ENCODE assay signal across 17 cellular contexts in the genomic region with DNA sequence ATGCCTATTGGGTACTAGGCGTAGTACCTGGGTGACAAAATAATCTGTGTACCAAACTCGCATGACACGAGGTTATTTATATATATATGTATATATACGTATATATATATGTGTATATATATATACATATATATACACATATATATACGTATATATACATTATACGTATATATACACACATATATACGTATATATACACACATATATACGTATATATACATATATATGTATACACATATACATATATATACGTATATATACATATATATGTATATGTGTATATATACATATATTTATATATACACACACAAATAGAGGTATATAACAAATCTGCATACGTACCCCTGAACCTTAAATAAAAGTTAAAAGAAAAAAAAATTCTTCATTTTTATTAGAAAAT.
DNase-seq lines count a peak whose midpoint lies in the region; ATAC-seq and FAIRE-seq lines count a peak whose summit lies in the region.
"Had no signal": no experiment of that assay in that cellular context is flagged by ENCODE, and none has a peak within 500 bp of the region (broad histone marks: within the 10 kb centered on the region; RNA-seq: fewer than 3 reads in every experiment).

No MANE protein-coding gene starts in this region.

- no peak for ATAC-seq in activated naive CD8-positive, alpha-beta T cell treated with anti-CD3 and anti-CD28 coated beads, Interleukin-2, amount 50 U/mL, for 24 hours
- no peak for ATAC-seq in activated naive CD4-positive, alpha-beta T cell treated with anti-CD3 and anti-CD28 coated beads, Interleukin-2, amount 50 U/mL, for 72 hours
- ATAC-seq: GM23338, HCT116 had no signal

- no peaks in the 10 kb centered on the region for H3K9me3 ChIP-seq in small intestine (ENCODE audit: control insufficient read depth, low read depth)

- H3K27ac Mint-ChIP-seq in activated naive CD4-positive, alpha-beta T cell treated with anti-CD3 and anti-CD28 coated beads for 36 hours, result no peak overlapping the region
- H3K27ac Mint-ChIP-seq in activated naive CD8-positive, alpha-beta T cell treated with anti-CD3 and anti-CD28 coated beads, Interleukin-2, amount 50 U/mL, for 24 hours, result no peak overlapping the region
- H3K27ac Mint-ChIP-seq in activated naive CD4-positive, alpha-beta T cell treated with anti-CD3 and anti-CD28 coated beads, Interleukin-2, amount 50 U/mL, for 72 hours, result no peak overlapping the region
- H3K27ac Mint-ChIP-seq: CD4-positive, alpha-beta memory T cell; GM23338; H9 had no signal

- no peak overlapping the region for H3K4me3 ChIP-seq in small intestine (ENCODE audit: low read depth in 1 of 2, low read length in 2 of 2)
- H3K4me3 ChIP-seq: GM23338 had no signal

- intact Hi-C loops in activated naive CD4-positive, alpha-beta T cell treated with anti-CD3 and anti-CD28 coated beads for 36 hours (cut with micrococcal nuclease), result no loop called here

- no peaks in the 10 kb centered on the region for H3K27me3 ChIP-seq in small intestine (ENCODE audit: control insufficient read depth in 2 of 2, insufficient read depth in 2 of 2, low read length in 2 of 2)

- 85 to 94% (median 93%) methylated on average over 10 of the region's 10 CpGs for WGBS in small intestine, 3 donors

- DNase-seq in small intestine, result no peak
- DNase-seq in activated naive CD4-positive, alpha-beta T cell treated with anti-CD3 and anti-CD28 coated beads for 36 hours, result no peak
- no peak for DNase-seq in activated naive CD8-positive, alpha-beta T cell treated with anti-CD3 and anti-CD28 coated beads, Interleukin-2, amount 50 U/mL, for 24 hours
- DNase-seq in activated naive CD4-positive, alpha-beta T cell treated with anti-CD3 and anti-CD28 coated beads, Interleukin-2, amount 50 U/mL, for 72 hours (ENCODE audit: low spot score in 2 of 2), result no peak
- DNase-seq: C1 segment of cervical spinal cord; Calu3; CD4-positive, alpha-beta memory T cell; COR-L47; DMS53; DMS79 treated with DMSO at 0.1 percent for 48 hours; H9 had no signal

- FAIRE-seq in TTC549 (lab: Jason Lieb, UNC) (peak; percentile 73), endometrium (lab: Jason Lieb, UNC) (peak; percentile 83), small intestine (lab: Jason Lieb, UNC) (peak; percentile 47)
- FAIRE-seq: GM12892, GM19239 had no signal

- peaks cover 0 to 2% of the 10 kb centered on the region in 2 donors for H3K36me3 ChIP-seq in small intestine (ENCODE audit: control insufficient read depth in 2 of 2, insufficient read depth in 2 of 2, low read length in 2 of 2)

- H3K4me1 Mint-ChIP-seq in activated naive CD4-positive, alpha-beta T cell treated with anti-CD3 and anti-CD28 coated beads for 36 hours (ENCODE audit: low read depth), result peaks cover 13% of the 10 kb centered on the region
- peaks cover 19% of the 10 kb centered on the region for H3K4me1 Mint-ChIP-seq in activated naive CD8-positive, alpha-beta T cell treated with anti-CD3 and anti-CD28 coated beads, Interleukin-2, amount 50 U/mL, for 24 hours

- H3K27me3 Mint-ChIP-seq in activated naive CD4-positive, alpha-beta T cell treated with anti-CD3 and anti-CD28 coated beads for 36 hours (ENCODE audit: low read depth), result no peaks in the 10 kb centered on the region
- no peaks in the 10 kb centered on the region for H3K27me3 Mint-ChIP-seq in activated naive CD8-positive, alpha-beta T cell treated with anti-CD3 and anti-CD28 coated beads, Interleukin-2, amount 50 U/mL, for 24 hours
- H3K27me3 Mint-ChIP-seq: CD4-positive, alpha-beta memory T cell had no signal

- H3K36me3 Mint-ChIP-seq in activated naive CD4-positive, alpha-beta T cell treated with anti-CD3 and anti-CD28 coated beads for 36 hours (ENCODE audit: low read depth), result no peaks in the 10 kb centered on the region
- H3K36me3 Mint-ChIP-seq in activated naive CD8-positive, alpha-beta T cell treated with anti-CD3 and anti-CD28 coated beads, Interleukin-2, amount 50 U/mL, for 24 hours (ENCODE audit: low read depth), result no peaks in the 10 kb centered on the region
- H3K36me3 Mint-ChIP-seq in activated naive CD4-positive, alpha-beta T cell treated with anti-CD3 and anti-CD28 coated beads, Interleukin-2, amount 50 U/mL, for 72 hours, result no peaks in the 10 kb centered on the region
- H3K36me3 Mint-ChIP-seq: CD4-positive, alpha-beta memory T cell had no signal

- peaks cover 0 to 6% of the 10 kb centered on the region in 2 donors for H3K4me1 ChIP-seq in small intestine (ENCODE audit: control insufficient read depth in 2 of 2, insufficient read depth in 1 of 2, low read depth in 1 of 2, low read length in 1 of 2)

- no peak overlapping the region for H3K27ac ChIP-seq in small intestine (ENCODE audit: low read depth in 1 of 2, low read length in 1 of 2)

- H3K9me3 Mint-ChIP-seq in activated naive CD4-positive, alpha-beta T cell treated with anti-CD3 and anti-CD28 coated beads for 36 hours, result no peaks in the 10 kb centered on the region
- H3K9me3 Mint-ChIP-seq in activated naive CD8-positive, alpha-beta T cell treated with anti-CD3 and anti-CD28 coated beads, Interleukin-2, amount 50 U/mL, for 24 hours, result no peaks in the 10 kb centered on the region
- no peaks in the 10 kb centered on the region for H3K9me3 Mint-ChIP-seq in activated naive CD4-positive, alpha-beta T cell treated with anti-CD3 and anti-CD28 coated beads, Interleukin-2, amount 50 U/mL, for 72 hours
- H3K9me3 Mint-ChIP-seq: GM23338 had no signal

- no peak overlapping the region for H3K4me3 Mint-ChIP-seq in activated naive CD4-positive, alpha-beta T cell treated with anti-CD3 and anti-CD28 coated beads for 36 hours
- H3K4me3 Mint-ChIP-seq in activated naive CD8-positive, alpha-beta T cell treated with anti-CD3 and anti-CD28 coated beads, Interleukin-2, amount 50 U/mL, for 24 hours, result no peak overlapping the region
- H3K4me3 Mint-ChIP-seq: CD4-positive, alpha-beta memory T cell; GM23338; H9 had no signal

- CTCF ChIA-PET in activated naive CD4-positive, alpha-beta T cell treated with anti-CD3 and anti-CD28 coated beads for 36 hours (lab: Charles Lee), result interaction anchor here (0.6 kb wide), 1 partner anchor 61 kb away, joined by 3 read pairs; no protein-coding TSS in a partner anchor
